In the genomic region with DNA sequence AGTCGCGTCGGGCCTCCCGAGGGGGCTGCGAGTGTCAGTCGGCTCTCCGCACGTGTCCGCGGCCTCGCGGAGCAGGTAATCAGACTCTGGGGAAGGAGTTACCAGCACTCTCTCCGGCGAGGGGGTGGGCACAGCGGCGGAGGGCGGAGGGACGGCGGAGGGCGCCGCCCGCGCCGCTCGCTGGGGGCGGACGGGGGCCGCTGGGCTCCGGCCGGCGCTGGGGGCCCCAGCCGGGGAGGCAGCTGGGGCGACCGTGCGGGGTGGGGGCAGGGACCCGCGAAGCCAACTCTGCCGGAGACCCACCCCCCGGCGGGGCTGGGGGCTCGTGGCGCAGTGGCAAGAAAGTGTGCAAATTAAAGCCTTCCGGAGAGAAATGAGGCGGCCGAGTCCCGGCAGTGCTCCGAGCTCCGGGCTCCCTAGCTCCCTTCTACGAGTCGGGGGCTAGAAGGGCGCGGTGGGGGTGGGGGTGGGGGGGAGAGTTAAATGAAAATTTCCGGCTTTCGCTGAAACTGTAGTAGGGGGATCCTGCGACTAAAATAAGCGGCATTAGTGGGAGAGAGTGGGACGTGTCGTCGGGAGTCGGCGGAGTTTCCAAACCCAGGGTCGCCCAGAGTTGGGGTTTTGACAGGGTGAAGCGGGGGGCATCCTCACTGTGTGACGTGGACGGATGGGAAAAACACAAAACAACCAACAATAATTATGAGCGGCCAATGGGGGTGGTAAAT, we compare ENCODE assay signal across 8 cellular contexts. TPM values are rescaled to one million over a fixed set of nuclear protein-coding genes. Genes with fewer than 3 reads are reported as not detected.
DNase-seq lines count a peak whose midpoint lies in the region; ATAC-seq and TF ChIP-seq lines count a peak whose summit lies in the region.

Gene CDK6, minus strand, starts transcription at position 85 of the 725 bp plus-strand sequence. CDS start 3,250 bp downstream, outside the sequence.

- peaks cover 29% of the 10 kb centered on the region for H3K4me1 Mint-ChIP-seq in activated CD8-positive, alpha-beta memory T cell treated with anti-CD3 and anti-CD28 coated beads, Interleukin-2, amount 10 ng/mL, durations not matched to agents 7 days and 5 days

- in situ Hi-C loops in GM13976 (cut with MboI; ENCODE audit: low sequenced_read_pairs, unreplicated experiment), result no loop called here

- peak within 1 kb of the TSS; percentile 90 for H3K27ac Mint-ChIP-seq in activated CD8-positive, alpha-beta memory T cell treated with anti-CD3 and anti-CD28 coated beads, Interleukin-2, amount 10 ng/mL, durations not matched to agents 7 days and 5 days

- peak within 1 kb of the TSS; percentile 76 for H3K27ac ChIP-seq in epithelial cell of prostate

- peak within 1 kb of the TSS; percentile 97 for H3K4me3 Mint-ChIP-seq in activated CD8-positive, alpha-beta memory T cell treated with anti-CD3 and anti-CD28 coated beads, Interleukin-2, amount 10 ng/mL, durations not matched to agents 7 days and 5 days

- CTCF ChIA-PET in activated CD8-positive, alpha-beta memory T cell treated with anti-CD3 and anti-CD28 coated beads, Interleukin-2, amount 10 ng/mL, durations not matched to agents 7 days and 5 days (lab: Charles Lee), result interaction anchor here (1.0 to 1.6 kb wide), 6 partner anchors 23 to 392 kb away, joined by 3 to 5 read pairs (median 4); partner anchors contain the start of gene SAMD9

- peaks cover 23% of the 10 kb centered on the region for H3K36me3 Mint-ChIP-seq in activated CD8-positive, alpha-beta memory T cell treated with anti-CD3 and anti-CD28 coated beads, Interleukin-2, amount 10 ng/mL, durations not matched to agents 7 days and 5 days

- ATAC-seq in HG02678 (IDR thresholded peaks at IDR 0.05; ENCODE audit: unreplicated experiment), result peak; percentile 38
- ATAC-seq in activated CD8-positive, alpha-beta memory T cell treated with anti-CD3 and anti-CD28 coated beads, Interleukin-2, amount 10 ng/mL, durations not matched to agents 7 days and 5 days, result peak; percentile 54
- ATAC-seq in stimulated activated naive CD8-positive, alpha-beta T cell treated with anti-CD3 and anti-CD28 coated beads, Interleukin-15, Interleukin-2, amounts not matched to agents 100 U/mL and 50 U/mL, for 24 hours, result peak; percentile 48

- H3K9me3 Mint-ChIP-seq in activated CD8-positive, alpha-beta memory T cell treated with anti-CD3 and anti-CD28 coated beads, Interleukin-2, amount 10 ng/mL, durations not matched to agents 7 days and 5 days (ENCODE audit: low read depth), result no peaks in the 10 kb centered on the region

- H3K27me3 Mint-ChIP-seq in activated CD8-positive, alpha-beta memory T cell treated with anti-CD3 and anti-CD28 coated beads, Interleukin-2, amount 10 ng/mL, durations not matched to agents 7 days and 5 days, result peaks cover 15% of the 10 kb centered on the region

- DNase-seq in GM13976 (ENCODE audit: low spot score), result peak; percentile 84
- peak; percentile 21 for DNase-seq in NCI-H82 treated with DMSO at 0.1 percent for 48 hours (lab: John Stamatoyannopoulos, UW; ENCODE audit: unreplicated experiment)
- peak; percentile 85 for DNase-seq in activated CD8-positive, alpha-beta memory T cell treated with anti-CD3 and anti-CD28 coated beads, Interleukin-2, amount 10 ng/mL, durations not matched to agents 7 days and 5 days
- no peak for DNase-seq in epithelial cell of prostate (ENCODE audit: low read depth, low spot score)
- peak; percentile 87 for DNase-seq in myocyte (ENCODE audit: low read depth)
- peak; percentile 75 for DNase-seq in stimulated activated naive CD8-positive, alpha-beta T cell treated with anti-CD3 and anti-CD28 coated beads, Interleukin-15, Interleukin-2, amounts not matched to agents 100 U/mL and 50 U/mL, for 24 hours
- no peak for DNase-seq in DMS79 treated with DMSO at 0.1 percent for 48 hours (lab: John Stamatoyannopoulos, UW)

- no peak for TF ChIP-seq CTCF in GM13976 (IDR thresholded peaks at IDR 0.05; ENCODE audit: borderline replicate concordance, control extremely low read depth, extremely low read depth, insufficient read depth, missing control alignments)

RNA-seq across cellular contexts. Expression of gene CDK6, which starts in this region (rescaled TPM):
- total RNA-seq in activated CD8-positive, alpha-beta memory T cell treated with anti-CD3 and anti-CD28 coated beads, Interleukin-2, amount 10 ng/mL, durations not matched to agents 7 days and 5 days, result 100 to 1,000 TPM; 118 to 229 TPM
- total RNA-seq in myocyte, result 124 and 152 TPM in 2 replicates
- 32.3 TPM for polyA plus RNA-seq in myocyte (2012)

Comparison
In these comparisons a context has a peak if more than half of its experiments do, and no peak if none do; other contexts are left out.
1. DNase-seq: peak in GM13976 (single experiment), NCI-H82 treated with DMSO at 0.1 percent for 48 hours (single experiment), activated CD8-positive, alpha-beta memory T cell treated with anti-CD3 and anti-CD28 coated beads, Interleukin-2, amount 10 ng/mL, durations not matched to agents 7 days and 5 days (single experiment), myocyte (single experiment) and stimulated activated naive CD8-positive, alpha-beta T cell treated with anti-CD3 and anti-CD28 coated beads, Interleukin-15, Interleukin-2, amounts not matched to agents 100 U/mL and 50 U/mL, for 24 hours (single experiment); none in epithelial cell of prostate (single experiment) and DMS79 treated with DMSO at 0.1 percent for 48 hours (single experiment).
2. Peak in every context shown above with its lines, with median percentiles within 50 percentile points of each other: ATAC-seq.